8 cellular contexts compared by ENCODE assay signal in genomic region chr5:127878174-127878750, GRCh38.
DNase-seq lines count a peak whose midpoint lies in the region; ATAC-seq and TF ChIP-seq lines count a peak whose summit lies in the region.

No MANE protein-coding gene starts in this region.

- no peak for ATAC-seq in GM18870 (IDR thresholded peaks at IDR 0.05; ENCODE audit: unreplicated experiment)
- ATAC-seq in GM18502 (IDR thresholded peaks at IDR 0.05; ENCODE audit: poor library complexity, unreplicated experiment): no peak

- DNase-seq in CD14-positive monocyte (ENCODE audit: low spot score) (no peak), H4 (ENCODE audit: low spot score) (peak; percentile 73), NCI-H774 (lab: John Stamatoyannopoulos, UW) (peak; percentile 9), dermis microvascular lymphatic vessel endothelial cell (ENCODE audit: low read depth in 2 of 2) (peak; percentile 35 to 75), myocyte (ENCODE audit: low read depth) (peak; percentile 73), dedifferentiated amniotic fluid mesenchymal stem cell (ENCODE audit: extremely low spot score) (no peak)

- H3K4me3 Mint-ChIP-seq in CD14-positive monocyte: no peak overlapping the region

- intact Hi-C loops in CD14-positive monocyte (cut with micrococcal nuclease): no loop called here

- H3K27ac Mint-ChIP-seq in CD14-positive monocyte: no peak overlapping the region

- H3K4me1 Mint-ChIP-seq in CD14-positive monocyte: no peaks in the 10 kb centered on the region

- H3K27me3 Mint-ChIP-seq in CD14-positive monocyte (ENCODE audit: low read depth in 3 of 3): peaks cover 0 to 1% (median 0%) of the 10 kb centered on the region in 3 donors

- H3K9me3 Mint-ChIP-seq in CD14-positive monocyte: no peaks in the 10 kb centered on the region

- H3K36me3 Mint-ChIP-seq in CD14-positive monocyte: no peaks in the 10 kb centered on the region

- TF ChIP-seq CTCF in CD14-positive monocyte (IDR thresholded peaks at IDR 0.05): peak; percentile 18

Comparison
In these comparisons a context has a peak if more than half of its experiments do, and no peak if none do; other contexts are left out.
1. DNase-seq: peak in H4 (single experiment), NCI-H774 (single experiment), dermis microvascular lymphatic vessel endothelial cell (2 of 2) and myocyte (single experiment); none in CD14-positive monocyte (single experiment) and dedifferentiated amniotic fluid mesenchymal stem cell (single experiment).